In genomic region chr5:173615884-173616576, GRCh38 we compare ENCODE assay signal across 1 cellular context.
A peak's percentile ranks its signal among the peaks of the same experiment; 100 is the strongest.
TF ChIP-seq lines count a peak whose summit lies in the region.

No MANE protein-coding gene starts in this region.

TF ChIP-seq in HepG2, 621 proteins besides CTCF, POLR2A, EP300 and RAD21 (continued from another document and continues in another):
- TF ChIP-seq ZNF609 (CRISPR knock-in tag; IDR thresholded peaks at IDR 0.05; ENCODE audit: borderline replicate concordance): no peak
- TF ChIP-seq ZNF329 (CRISPR knock-in tag; IDR thresholded peaks at IDR 0.05; ENCODE audit: low read depth): no peak
- TF ChIP-seq ZNF138 (CRISPR knock-in tag; IDR thresholded peaks at IDR 0.05; ENCODE audit: low read depth): no peak
- TF ChIP-seq ZSCAN21 (CRISPR knock-in tag; IDR thresholded peaks at IDR 0.05; ENCODE audit: borderline replicate concordance): peak; percentile 52
- 0 out of 2 replicates have a peak, but pooled peaks have one; percentile 14 for TF ChIP-seq ARID2 (CRISPR knock-in tag; IDR thresholded peaks at IDR 0.05; ENCODE audit: borderline replicate concordance)
- no peak for TF ChIP-seq ZBTB2 (CRISPR knock-in tag; IDR thresholded peaks at IDR 0.05; ENCODE audit: low read depth)
- no peak for TF ChIP-seq ZBTB44 (CRISPR knock-in tag; IDR thresholded peaks at IDR 0.05)
- no peak for TF ChIP-seq ZNF101 (CRISPR knock-in tag; IDR thresholded peaks at IDR 0.05; ENCODE audit: borderline replicate concordance, low read depth)
- no peak; the same call in 1 of the 2 replicates for TF ChIP-seq ESRRA (CRISPR knock-in tag; IDR thresholded peaks at IDR 0.05; ENCODE audit: low read depth)
- no peak for TF ChIP-seq HBP1 (CRISPR knock-in tag; IDR thresholded peaks at IDR 0.05; ENCODE audit: low read depth)
- TF ChIP-seq RARA (CRISPR knock-in tag; IDR thresholded peaks at IDR 0.05): no peak
- TF ChIP-seq YEATS4 (CRISPR knock-in tag; IDR thresholded peaks at IDR 0.05; ENCODE audit: borderline replicate concordance): peak; percentile 47; the same call in 1 of the 2 replicates
- TF ChIP-seq ZNF501 (CRISPR knock-in tag; IDR thresholded peaks at IDR 0.05): no peak
- TF ChIP-seq MAFG (CRISPR knock-in tag; IDR thresholded peaks at IDR 0.05): no peak
- TF ChIP-seq ZNF264 (CRISPR knock-in tag; IDR thresholded peaks at IDR 0.05): peak; percentile 36; the same call in 1 of the 2 replicates
- TF ChIP-seq IKZF4 (CRISPR knock-in tag; IDR thresholded peaks at IDR 0.05; ENCODE audit: borderline replicate concordance, low read depth, not compliant biosample characterization): no peak
- no peak for TF ChIP-seq SRSF9 (IDR thresholded peaks at IDR 0.05; ENCODE audit: borderline replicate concordance, insufficient read depth, low read depth, low read length, poor library complexity, severe bottlenecking)
- no peak for TF ChIP-seq NR1H2 (CRISPR knock-in tag; IDR thresholded peaks at IDR 0.05; ENCODE audit: borderline replicate concordance, low read depth)
- no peak for TF ChIP-seq ZFP90 (CRISPR knock-in tag; IDR thresholded peaks at IDR 0.05; ENCODE audit: borderline replicate concordance)
- TF ChIP-seq ZBED4 (CRISPR knock-in tag; IDR thresholded peaks at IDR 0.05; ENCODE audit: borderline replicate concordance): no peak
- no peak for TF ChIP-seq SALL1 (CRISPR knock-in tag; IDR thresholded peaks at IDR 0.05)
- 0 out of 2 replicates have a peak, but pooled peaks have one; percentile 65 for TF ChIP-seq ZNF776 (CRISPR knock-in tag; IDR thresholded peaks at IDR 0.05)
- no peak for TF ChIP-seq RORA (CRISPR knock-in tag; IDR thresholded peaks at IDR 0.05)
- TF ChIP-seq KDM3A (CRISPR knock-in tag; IDR thresholded peaks at IDR 0.05; ENCODE audit: low read depth): no peak
- no peak for TF ChIP-seq ATF7-NPFF (CRISPR knock-in tag; IDR thresholded peaks at IDR 0.05; ENCODE audit: low read depth)
- no peak for TF ChIP-seq ZNF136 (CRISPR knock-in tag; IDR thresholded peaks at IDR 0.05; ENCODE audit: low read depth)
- TF ChIP-seq IKZF5 (CRISPR knock-in tag; IDR thresholded peaks at IDR 0.05): no peak
- TF ChIP-seq ZFAT (CRISPR knock-in tag; conservative IDR thresholded peaks at IDR 0.05): no peak
- no peak for TF ChIP-seq GATAD2A (CRISPR knock-in tag; IDR thresholded peaks at IDR 0.05)
- TF ChIP-seq SKIL (CRISPR knock-in tag; IDR thresholded peaks at IDR 0.05; ENCODE audit: borderline replicate concordance): no peak
- TF ChIP-seq RBAK (CRISPR knock-in tag; IDR thresholded peaks at IDR 0.05): no peak
- peak; percentile 32; the same call in 1 of the 2 replicates for TF ChIP-seq ZNF563 (CRISPR knock-in tag; IDR thresholded peaks at IDR 0.05)
- TF ChIP-seq ZNF503 (CRISPR knock-in tag; IDR thresholded peaks at IDR 0.05): no peak
- TF ChIP-seq YEATS2 (CRISPR knock-in tag; IDR thresholded peaks at IDR 0.05; ENCODE audit: borderline replicate concordance): no peak
- no peak for TF ChIP-seq KAT7 (CRISPR knock-in tag; IDR thresholded peaks at IDR 0.05; ENCODE audit: borderline replicate concordance)
- TF ChIP-seq ZNF232 (CRISPR knock-in tag; IDR thresholded peaks at IDR 0.05; ENCODE audit: borderline replicate concordance): no peak
- TF ChIP-seq ZBTB10 (CRISPR knock-in tag; IDR thresholded peaks at IDR 0.05; ENCODE audit: borderline replicate concordance): no peak
- no peak for TF ChIP-seq EEA1 (CRISPR knock-in tag; IDR thresholded peaks at IDR 0.05; ENCODE audit: borderline replicate concordance)
- TF ChIP-seq CCAR2 (optimal IDR thresholded peaks at IDR 0.05; ENCODE audit: low read depth, low read length): no peak
